Comparison of ENCODE assay signal across 10 cellular contexts in the genomic region with DNA sequence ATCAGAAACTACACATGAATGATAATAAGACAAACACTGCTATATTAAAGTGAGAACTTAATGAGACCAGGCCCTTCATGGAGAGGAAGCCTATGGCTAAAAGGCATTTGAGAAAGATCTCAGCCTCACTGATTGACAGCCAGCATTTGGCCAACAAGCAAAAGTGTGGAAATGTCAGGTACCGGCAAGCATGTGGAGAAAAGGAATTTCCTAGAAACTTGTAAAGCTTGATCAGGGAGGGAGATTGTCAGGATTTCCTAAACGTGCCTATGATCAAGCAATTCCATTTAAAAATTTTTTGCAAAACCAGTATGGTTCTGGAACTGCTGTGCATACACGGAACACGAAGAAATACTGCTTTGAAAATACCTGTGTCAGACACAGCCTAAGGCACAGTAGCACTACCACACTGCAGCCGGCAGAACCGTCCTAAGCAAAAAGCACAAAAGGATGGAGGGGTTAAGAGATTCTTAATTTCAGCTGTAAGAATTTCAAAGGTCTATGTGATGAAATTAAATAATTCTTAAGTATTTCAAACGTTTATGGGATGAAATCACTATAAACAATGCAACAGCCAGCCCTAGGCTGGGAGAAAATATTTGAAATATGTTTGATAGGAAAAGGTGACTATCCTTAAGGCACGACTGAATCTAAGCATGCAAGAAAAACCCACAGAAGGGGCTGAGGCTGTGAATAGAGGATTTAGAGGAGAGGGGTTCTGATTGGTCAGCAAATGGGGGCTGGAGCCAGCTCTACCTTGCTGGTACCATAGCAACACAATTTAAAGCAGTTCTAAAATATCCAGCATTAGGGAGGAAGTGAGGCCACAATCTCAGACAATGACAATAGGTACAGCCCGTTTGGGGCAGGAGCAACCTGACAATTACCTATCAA.
A peak's percentile ranks its signal among the peaks of the same experiment; 100 is the strongest.
DNase-seq lines count a peak whose midpoint lies in the region; ATAC-seq and TF ChIP-seq lines count a peak whose summit lies in the region.
"Had no signal": no experiment of that assay in that cellular context is flagged by ENCODE, and none has a peak within 500 bp of the region (broad histone marks: within the 10 kb centered on the region; RNA-seq: fewer than 3 reads in every experiment).

No MANE protein-coding gene starts in this region.

- H3K27ac ChIP-seq in CD4-positive, alpha-beta T cell (ENCODE audit: low read depth, low read length), result no peak overlapping the region
- H3K27ac ChIP-seq in IMR-90 (ENCODE audit: insufficient read depth, low read length) (no peak overlapping the region), mammary epithelial cell (ENCODE audit: insufficient read depth, low read depth, low read length) (no peak overlapping the region)

- no peak for TF ChIP-seq CTCF in CD4-positive, alpha-beta T cell (IDR thresholded peaks at IDR 0.05)
- no peak for TF ChIP-seq CTCF in IMR-90 (conservative IDR thresholded peaks at IDR 0.05; ENCODE audit: low read depth, low read length)
- TF ChIP-seq CTCF in mammary epithelial cell (conservative IDR thresholded peaks at IDR 0.05 in 1 of 2, IDR thresholded peaks at IDR 0.05 in 1 of 2; ENCODE audit: extremely low read depth in 1 of 2, insufficient read depth in 1 of 2, low read depth in 1 of 2, low read length in 2 of 2), result no peak
- TF ChIP-seq CTCF in nephron progenitor cell (IDR thresholded peaks at IDR 0.05), result no peak

- no peaks in the 10 kb centered on the region for H3K9me1 ChIP-seq in IMR-90 (ENCODE audit: insufficient read depth, low read length)

- peak overlapping the region; percentile 44 to 52; a peak in 2 of 4 replicates for H4K8ac ChIP-seq in IMR-90 (ENCODE audit: low read depth in 2 of 2, low read length in 2 of 2)

- peaks cover 6% of the 10 kb centered on the region for H3K4me1 ChIP-seq in IMR-90 (ENCODE audit: control insufficient read depth, insufficient read depth, low read length)
- H3K4me1 ChIP-seq in mammary epithelial cell (ENCODE audit: insufficient read depth, low read length), result peaks cover 9% of the 10 kb centered on the region

- no peak overlapping the region for H3K14ac ChIP-seq in IMR-90 (replicated peaks; ENCODE audit: low read depth, low read length)

- POLR2A ChIA-PET in CD4-positive, alpha-beta T cell (lab: Charles Lee), result no interaction called here
- POLR2A ChIA-PET in IMR-90 (lab: Charles Lee; ENCODE audit: unreplicated experiment), result no interaction called here

- H3K79me1 ChIP-seq in IMR-90 (ENCODE audit: low read depth in 1 of 2, low read length in 2 of 2), result no peaks in the 10 kb centered on the region

- 50% methylated on average over 1 of the region's 9 CpGs; no CpG with 5 or more reads in 1 of the 2 experiments for WGBS in IMR-90 (ENCODE audit: extremely low coverage in 2 of 2, insufficient read length in 1 of 2), 2 experiments
- 7% methylated on average over 8 of the region's 9 CpGs for WGBS in mammary epithelial cell (ENCODE audit: low coverage, missing lambda C conversion rate)

- DNase-seq in CD4-positive, alpha-beta T cell, result no peak
- DNase-seq in IMR-90, result no peak
- no peak for DNase-seq in mammary epithelial cell
- DNase-seq in nephron progenitor cell, result no peak
- no peak for DNase-seq in H4 (ENCODE audit: low spot score)
- no peak for DNase-seq in putamen (ENCODE audit: low spot score)
- DNase-seq in MG63, result no peak
- no peak for DNase-seq in NCI-H69 (lab: John Stamatoyannopoulos, UW)
- DNase-seq: NCI-H226 had no signal

- peak overlapping the region; percentile 47 for H2AFZ ChIP-seq in IMR-90 (replicated peaks; ENCODE audit: low read length, poor library complexity)
- peak overlapping the region; percentile 83 for H2AFZ ChIP-seq in mammary epithelial cell (ENCODE audit: low read depth, low read length)

- no peak overlapping the region for H3K4me3 ChIP-seq in IMR-90 (ENCODE audit: insufficient read depth, low read depth, low read length)
- H3K4me3 ChIP-seq in mammary epithelial cell (replicated peaks in 1 of 3; ENCODE audit: insufficient read depth in 1 of 3, low read depth in 2 of 3, low read length in 3 of 3), result no peak overlapping the region
- H3K4me3 ChIP-seq in MG63, result no peak overlapping the region

- H3K4me2 ChIP-seq in IMR-90 (ENCODE audit: low read depth, low read length) (peak overlapping the region; percentile 28; the same call in 1 of the 2 replicates), mammary epithelial cell (ENCODE audit: insufficient read depth, low read depth, low read length) (peak overlapping the region; percentile 81)

- BruUV-seq in IMR-90 (replicated peaks; lab: Mats Ljungman, UMichigan), result no TSS peak
- no TSS peak for BruUV-seq in mammary epithelial cell (replicated peaks; lab: Mats Ljungman, UMichigan)

- intact Hi-C loops in CD4-positive, alpha-beta T cell (cut with DNase I, micrococcal nuclease), result loop anchor here (5.0 kb wide), 5 partner anchors 221 to 1131 kb away; partner anchors contain the start of genes ATP10A (in 1 of the 2), SNRPN (in 1 of the 2), SNURF (in 1 of the 2) and UBE3A (in 1 of the 2)
- intact Hi-C loops in IMR-90 (cut with micrococcal nuclease), result loop anchor here (2.0 to 10.0 kb wide), 2 partner anchors 309 to 347 kb away; no protein-coding TSS in a partner anchor
- intact Hi-C loops in mammary epithelial cell (cut with micrococcal nuclease), result no loop called here

- CTCF ChIA-PET in CD4-positive, alpha-beta T cell (lab: Charles Lee), result no interaction called here
- CTCF ChIA-PET in IMR-90 (lab: Yijun Ruan, JAX) (interaction anchor here (1.2 kb wide), 1 partner anchor 11 kb away, joined by 4 read pairs; no protein-coding TSS in a partner anchor), mammary epithelial cell (lab: Charles Lee; ENCODE audit: low non-redundant PET) (no interaction called here)

- peaks cover 47% of the 10 kb centered on the region for H3K4me1 Mint-ChIP-seq in CD4-positive, alpha-beta T cell (ENCODE audit: low read depth)
- H3K4me1 Mint-ChIP-seq in nephron progenitor cell, result peaks cover 23% of the 10 kb centered on the region

- peak overlapping the region; percentile 34; the same call in 1 of the 2 replicates for H3K4ac ChIP-seq in IMR-90 (ENCODE audit: low read depth, low read length)

- H3K9ac ChIP-seq in IMR-90 (ENCODE audit: low read depth, low read length) (no peak overlapping the region; the same call in 1 of the 2 replicates), mammary epithelial cell (ENCODE audit: insufficient read depth, low read length) (no peak overlapping the region)

- H3K36me3 Mint-ChIP-seq in CD4-positive, alpha-beta T cell (ENCODE audit: low read depth), result peaks cover 15% of the 10 kb centered on the region
- no peaks in the 10 kb centered on the region for H3K36me3 Mint-ChIP-seq in nephron progenitor cell (ENCODE audit: low read depth)

- H4K20me1 ChIP-seq in IMR-90 (ENCODE audit: insufficient read depth, low read length) (no peaks in the 10 kb centered on the region; the same call in 1 of the 2 replicates), mammary epithelial cell (ENCODE audit: insufficient read depth, low read length) (no peaks in the 10 kb centered on the region)

- no peak for TF ChIP-seq RAD21 in IMR-90 (IDR thresholded peaks at IDR 0.05; ENCODE audit: low read length)

- in situ Hi-C loops in IMR-90 (cut with MboI; ENCODE audit: low sequenced_read_pairs) (no loop called here), mammary epithelial cell (cut with MboI; ENCODE audit: low sequenced_read_pairs in 2 of 2) (loop anchor here in 1 of 2 donors (25.0 kb wide), 1 partner anchor 646 kb away; the partner anchor contains the start of gene UBE3A)

- H3K18ac ChIP-seq in IMR-90 (ENCODE audit: low read depth, low read length), result peak overlapping the region; percentile 0; the same call in 1 of the 2 replicates

- peak overlapping the region; percentile 89 for H3K4me3 Mint-ChIP-seq in CD4-positive, alpha-beta T cell
- H3K4me3 Mint-ChIP-seq in nephron progenitor cell, result peak overlapping the region; percentile 92

- H3K36me3 ChIP-seq in IMR-90 (ENCODE audit: control insufficient read depth, insufficient read depth, low read length), result no peaks in the 10 kb centered on the region
- no peaks in the 10 kb centered on the region for H3K36me3 ChIP-seq in mammary epithelial cell (ENCODE audit: insufficient read depth, low read length)
- no peaks in the 10 kb centered on the region for H3K36me3 ChIP-seq in MG63
- H3K36me3 ChIP-seq: pancreas had no signal

- H3K27ac Mint-ChIP-seq in CD4-positive, alpha-beta T cell, result peak overlapping the region; percentile 98
- H3K27ac Mint-ChIP-seq in nephron progenitor cell, result no peak overlapping the region

- no peaks in the 10 kb centered on the region for H3K27me3 ChIP-seq in CD4-positive, alpha-beta T cell (ENCODE audit: control insufficient read depth, insufficient read depth, low read length)
- H3K27me3 ChIP-seq in IMR-90 (ENCODE audit: control insufficient read depth, insufficient read depth, low read length), result no peaks in the 10 kb centered on the region
- H3K27me3 ChIP-seq in mammary epithelial cell (ENCODE audit: insufficient read depth, low read length), result no peaks in the 10 kb centered on the region
- H3K27me3 ChIP-seq in MG63, result no peaks in the 10 kb centered on the region
- H3K27me3 ChIP-seq: pancreas had no signal

- H3K23ac ChIP-seq in IMR-90 (ENCODE audit: low read depth, low read length), result no peak overlapping the region

- H2BK15ac ChIP-seq in IMR-90 (ENCODE audit: low read depth, low read length), result no peak overlapping the region

- peak overlapping the region; percentile 47 for H2BK20ac ChIP-seq in IMR-90 (ENCODE audit: low read depth, low read length)

- H2BK5ac ChIP-seq in IMR-90 (ENCODE audit: low read depth, low read length, poor library complexity, severe bottlenecking), result peak overlapping the region; percentile 34

- H3K56ac ChIP-seq in IMR-90 (ENCODE audit: extremely low read depth, insufficient read depth, low read length), result no peak overlapping the region

- H2BK120ac ChIP-seq in IMR-90 (ENCODE audit: low read depth, low read length), result peak overlapping the region; percentile 33; the same call in 1 of the 2 replicates

- peak overlapping the region; percentile 26; the same call in 1 of the 2 replicates for H4K5ac ChIP-seq in IMR-90 (ENCODE audit: low read depth, low read length)

- peaks cover 2% of the 10 kb centered on the region for H3K9me3 Mint-ChIP-seq in CD4-positive, alpha-beta T cell
- H3K9me3 Mint-ChIP-seq in nephron progenitor cell, result peaks cover 4% of the 10 kb centered on the region

- ATAC-seq in CD4-positive, alpha-beta T cell (ENCODE audit: poor library complexity), result no peak
- ATAC-seq in IMR-90 (ENCODE audit: low read depth), result no peak

- dilution Hi-C loops in IMR-90 (cut with HindIII; ENCODE audit: low sequenced_read_pairs, unreplicated experiment), result no loop called here
- dilution Hi-C loops in mammary epithelial cell (cut with HindIII; ENCODE audit: low sequenced_read_pairs), result loop anchor here (5.0 kb wide), 1 partner anchor 44 kb away; no protein-coding TSS in a partner anchor

- H2AK5ac ChIP-seq in IMR-90 (ENCODE audit: low read depth, low read length), result no peak overlapping the region

- no peak overlapping the region for H2AK9ac ChIP-seq in IMR-90 (replicated peaks; ENCODE audit: low read depth, low read length, poor library complexity)

- H4K91ac ChIP-seq in IMR-90 (ENCODE audit: insufficient read depth, low read depth, low read length), result peak overlapping the region; percentile 30; the same call in 1 of the 2 replicates

- no peaks in the 10 kb centered on the region for H3K79me2 ChIP-seq in mammary epithelial cell (ENCODE audit: insufficient read depth, low read length)

- no peaks in the 10 kb centered on the region for H3K9me3 ChIP-seq in CD4-positive, alpha-beta T cell (ENCODE audit: control insufficient read depth, low read length)
- H3K9me3 ChIP-seq in IMR-90 (ENCODE audit: control insufficient read depth, insufficient read depth, low read length) (no peaks in the 10 kb centered on the region), mammary epithelial cell (replicated peaks; ENCODE audit: insufficient read depth, low read length) (no peaks in the 10 kb centered on the region), MG63 (no peaks in the 10 kb centered on the region)
- H3K9me3 ChIP-seq: pancreas had no signal

- no peak for TF ChIP-seq POLR2A in IMR-90 (IDR thresholded peaks at IDR 0.05; ENCODE audit: low read depth, low read length)

- peaks cover 14% of the 10 kb centered on the region for H3K27me3 Mint-ChIP-seq in CD4-positive, alpha-beta T cell
- H3K27me3 Mint-ChIP-seq in nephron progenitor cell (ENCODE audit: low read depth, poor library complexity), result peaks cover 17% of the 10 kb centered on the region
